ENCODE assay signal across 7 cellular contexts in the genomic region with DNA sequence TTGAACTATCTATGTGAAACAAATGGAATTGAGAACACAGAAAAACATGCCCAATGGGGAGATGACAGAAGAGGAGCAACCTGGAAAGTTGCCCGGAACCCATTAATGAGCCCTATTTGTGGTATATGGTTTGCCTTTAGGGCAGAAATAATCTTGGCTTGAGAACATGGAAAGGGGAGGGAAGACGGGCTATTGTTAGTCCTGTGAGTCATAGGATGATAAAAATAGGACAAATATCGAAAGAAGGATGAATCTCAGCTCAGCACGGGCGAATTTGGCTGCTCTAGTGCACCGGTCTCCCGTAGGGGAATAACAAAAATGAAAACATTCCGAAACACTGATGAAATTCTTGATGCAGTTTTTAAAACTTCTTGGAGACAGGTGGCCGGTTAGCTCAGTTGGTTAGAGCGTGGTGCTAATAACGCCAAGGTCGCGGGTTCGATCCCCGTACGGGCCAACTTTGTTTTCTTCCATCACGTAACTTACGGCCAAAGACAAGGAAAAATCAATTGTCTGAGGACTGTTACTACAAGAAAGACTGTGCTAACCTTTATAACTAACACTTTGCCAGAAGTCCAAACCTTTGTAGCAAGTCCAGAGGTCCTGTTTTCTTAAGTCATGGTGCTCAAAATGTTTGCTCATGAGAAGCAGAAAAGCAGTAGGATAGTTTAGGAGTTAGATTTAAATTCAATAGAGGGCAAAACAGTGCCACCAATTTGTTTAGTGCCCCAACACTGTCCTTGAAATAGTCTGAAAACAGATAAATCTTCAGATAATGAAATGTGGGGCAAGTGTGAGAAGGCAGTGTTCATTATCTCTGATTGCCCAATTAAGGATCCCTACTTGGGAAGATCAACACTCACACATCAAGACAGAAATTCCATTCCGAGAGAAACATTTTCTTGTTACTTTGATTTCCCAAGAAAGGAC. TPM values are rescaled to one million over a fixed set of nuclear protein-coding genes. Genes with fewer than 3 reads are reported as not detected.
A peak's percentile ranks its signal among the peaks of the same experiment; 100 is the strongest.
DNase-seq lines count a peak whose midpoint lies in the region; ATAC-seq, FAIRE-seq and TF ChIP-seq lines count a peak whose summit lies in the region.

No MANE protein-coding gene starts in this region.

- peak overlapping the region; percentile 24 for H3K4me3 ChIP-seq in lower leg skin (ENCODE audit: low read depth, poor library complexity, severe bottlenecking)

- TF ChIP-seq POLR2A in lower leg skin (IDR thresholded peaks at IDR 0.05) = no peak

- TF ChIP-seq CTCF in lower leg skin (IDR thresholded peaks at IDR 0.05) = no peak

- FAIRE-seq in GM18507 (lab: Jason Lieb, UNC) = peak; percentile 81

- peaks cover 5% of the 10 kb centered on the region for H3K27me3 Mint-ChIP-seq in dendritic cell treated with granulocyte-macrophage colony-stimulating factor and Interleukin-4, amounts not matched to agents 40 ng/mL and 50 ng/mL, for 4 days

- peak overlapping the region; percentile 62 for H3K4me3 Mint-ChIP-seq in dendritic cell treated with granulocyte-macrophage colony-stimulating factor and Interleukin-4, amounts not matched to agents 40 ng/mL and 50 ng/mL, for 4 days

- peaks cover 15% of the 10 kb centered on the region for H3K4me1 Mint-ChIP-seq in dendritic cell treated with granulocyte-macrophage colony-stimulating factor and Interleukin-4, amounts not matched to agents 40 ng/mL and 50 ng/mL, for 4 days (ENCODE audit: low read depth)

- ATAC-seq in HG03135 (IDR thresholded peaks at IDR 0.05; ENCODE audit: unreplicated experiment) = peak; percentile 31

- DNase-seq in GM18507 (ENCODE audit: extremely low spot score, insufficient read length, low read depth) (no peak), NCI-H446 treated with DMSO at 0.1 percent for 48 hours (lab: John Stamatoyannopoulos, UW) (peak; percentile 91), lower leg skin (ENCODE audit: low spot score in 2 of 2) (peak; percentile 81 to 94)
- peak; percentile 77 to 83 for DNase-seq in activated CD4-positive, alpha-beta T cell treated with anti-CD3 and anti-CD28 coated beads for 24 hours (ENCODE audit: low read depth in 2 of 2)
- DNase-seq in stimulated activated CD4-positive, alpha-beta T cell treated with anti-CD3 and anti-CD28 coated beads, Interleukin-4, amount 100 ng/mL, for 1 hour = peak; percentile 82

- WGBS in lower leg skin, 2 donors = 2% methylated on average over 19 of the region's 19 CpGs

- no peak overlapping the region for H3K27ac Mint-ChIP-seq in dendritic cell treated with granulocyte-macrophage colony-stimulating factor and Interleukin-4, amounts not matched to agents 40 ng/mL and 50 ng/mL, for 4 days

- intact Hi-C loops in dendritic cell treated with granulocyte-macrophage colony-stimulating factor and Interleukin-4, amounts not matched to agents 40 ng/mL and 50 ng/mL, for 4 days (cut with micrococcal nuclease) = loop anchor here (2.0 kb wide), 1 partner anchor 15 kb away; no protein-coding TSS in a partner anchor
- intact Hi-C loops in lower leg skin (cut with DNase I; ENCODE audit: low total_unique reads) = no loop called here

- H3K9me3 Mint-ChIP-seq in dendritic cell treated with granulocyte-macrophage colony-stimulating factor and Interleukin-4, amounts not matched to agents 40 ng/mL and 50 ng/mL, for 4 days = no peaks in the 10 kb centered on the region

- no peaks in the 10 kb centered on the region for H3K36me3 Mint-ChIP-seq in dendritic cell treated with granulocyte-macrophage colony-stimulating factor and Interleukin-4, amounts not matched to agents 40 ng/mL and 50 ng/mL, for 4 days (ENCODE audit: low read depth)

RNA-seq across cellular contexts. Expression of a gene that starts 15.8 kb away (rescaled TPM):
- 10 to 100 TPM; 27.1 to 43.0 (median 39.2) TPM for total RNA-seq in lower leg skin

RNA-seq across cellular contexts. Expression of a gene that starts 42.7 kb away (rescaled TPM):
- total RNA-seq in lower leg skin = 10 to 100 TPM; 22.0 to 25.7 (median 24.2) TPM

RNA-seq across cellular contexts. Expression of a gene that starts 53.9 kb away (rescaled TPM):
- not detected for total RNA-seq in lower leg skin
